ENCODE assay signal across 8 cellular contexts in genomic region chr3:195129644-195130492, GRCh38.
DNase-seq lines count a peak whose midpoint lies in the region; ATAC-seq and TF ChIP-seq lines count a peak whose summit lies in the region.

No MANE protein-coding gene starts in this region.

- TF ChIP-seq CTCF in gastroesophageal sphincter (IDR thresholded peaks at IDR 0.05): no peak

- H3K4me1 ChIP-seq in gastroesophageal sphincter: peaks cover 0 to 24% (median 4%) of the 10 kb centered on the region in 3 donors

- H3K27ac ChIP-seq in gastroesophageal sphincter: no peak overlapping the region

- H3K27me3 ChIP-seq in gastroesophageal sphincter: no peaks in the 10 kb centered on the region

- TF ChIP-seq EP300 in gastroesophageal sphincter (IDR thresholded peaks at IDR 0.05): no peak

- 82 to 89% methylated on average over 6 to 11 of the region's 11 CpGs for WGBS in gastroesophageal sphincter (ENCODE audit: low coverage in 1 of 2), 2 donors

- peak; percentile 95 for ATAC-seq in GM18511 (IDR thresholded peaks at IDR 0.05; ENCODE audit: unreplicated experiment)
- ATAC-seq in GM21515 (IDR thresholded peaks at IDR 0.05; ENCODE audit: unreplicated experiment): peak; percentile 71
- ATAC-seq in HG03565 (IDR thresholded peaks at IDR 0.05; ENCODE audit: unreplicated experiment): peak; percentile 80
- no peak for ATAC-seq in gastroesophageal sphincter

- H3K9me3 ChIP-seq in gastroesophageal sphincter: no peaks in the 10 kb centered on the region

- no peak overlapping the region for H3K4me3 ChIP-seq in gastroesophageal sphincter

- TF ChIP-seq POLR2A in gastroesophageal sphincter (IDR thresholded peaks at IDR 0.05): no peak

- H3K36me3 ChIP-seq in gastroesophageal sphincter: no peaks in the 10 kb centered on the region

- peak; percentile 79 for DNase-seq in iris pigment epithelial cell (ENCODE audit: low read depth)
- no peak for DNase-seq in NCI-H1105 (lab: John Stamatoyannopoulos, UW)
- DNase-seq in T1000 (lab: John Stamatoyannopoulos, UW): no peak
- DNase-seq in DMS53 treated with DMSO at 0.1 percent for 48 hours (lab: John Stamatoyannopoulos, UW; ENCODE audit: unreplicated experiment): no peak
